Comparison of ENCODE assay signal across 8 cellular contexts in the genomic region with DNA sequence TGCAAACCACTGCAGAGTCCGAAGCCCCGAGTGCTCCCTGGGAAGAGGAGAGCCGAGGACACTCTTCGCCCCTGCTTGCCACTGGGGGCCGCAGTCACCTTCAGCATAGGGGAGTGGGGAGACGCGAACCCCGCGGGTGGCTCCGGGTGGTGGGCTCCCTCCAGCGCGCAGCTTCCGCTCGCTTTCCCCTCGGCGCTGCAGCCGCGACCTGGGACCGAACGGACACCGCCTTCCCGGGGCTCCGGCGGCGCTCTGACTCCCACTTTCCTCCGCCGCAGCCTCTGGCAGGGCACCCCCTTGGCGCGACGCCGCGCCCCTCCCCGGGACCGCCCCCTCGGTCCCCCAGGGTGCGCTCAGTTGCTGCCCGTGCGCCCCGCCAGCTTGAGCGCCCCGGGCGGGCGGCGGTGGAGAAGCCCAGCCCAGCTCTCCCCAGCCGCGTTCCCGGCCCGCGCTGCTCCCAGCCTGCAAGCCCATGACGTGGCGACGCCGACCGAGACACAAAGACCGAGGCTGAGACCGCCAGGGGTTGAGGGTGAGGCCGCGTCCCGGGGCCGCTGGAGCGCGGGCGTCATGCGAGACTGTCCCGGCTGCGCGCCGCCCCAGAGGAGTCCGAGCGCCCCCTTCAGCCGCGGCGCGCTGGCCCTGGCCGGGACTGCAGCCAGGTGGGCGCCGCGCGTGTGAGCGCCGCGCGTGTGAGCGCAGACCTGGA. TPM values are rescaled to one million over a fixed set of nuclear protein-coding genes. Genes with fewer than 3 reads are reported as not detected.
DNase-seq lines count a peak whose midpoint lies in the region; ATAC-seq and TF ChIP-seq lines count a peak whose summit lies in the region.

Gene MINAR1 (plus strand): TSS at position 701 of the 709 bp plus-strand sequence. CDS start 23,812 bp downstream, outside the sequence.

- ATAC-seq in HG02973 (IDR thresholded peaks at IDR 0.05; ENCODE audit: unreplicated experiment), result no peak

- no peak within 1 kb of the TSS for H3K9ac ChIP-seq in parathyroid adenoma

- H3K9me3 ChIP-seq in parathyroid adenoma (ENCODE audit: control insufficient read depth, low read length), result no peaks in the 10 kb centered on the region

- TF ChIP-seq CTCF in fibroblast of villous mesenchyme (IDR thresholded peaks at IDR 0.05; ENCODE audit: insufficient read depth, low read depth, low read length) (no peak), parathyroid adenoma (IDR thresholded peaks at IDR 0.05) (no peak)

- peaks cover 72% of the 10 kb centered on the region for H3K27me3 Mint-ChIP-seq in activated T-cell treated with anti-CD3 and anti-CD28 coated beads, Interleukin-2, amount 50 U/mL, for 24 hours
- peaks cover 65% of the 10 kb centered on the region for H3K27me3 Mint-ChIP-seq in T-helper 2 cell treated with Interferon-gamma antibody and Interleukin-4, amounts not matched to agents 5 μg/mL and 100 μg/mL, for 36 hours (ENCODE audit: low read depth)

- H3K4me1 Mint-ChIP-seq in activated T-cell treated with anti-CD3 and anti-CD28 coated beads, Interleukin-2, amount 50 U/mL, for 24 hours (ENCODE audit: low read depth), result peaks cover 9% of the 10 kb centered on the region
- peaks cover 4% of the 10 kb centered on the region for H3K4me1 Mint-ChIP-seq in T-helper 2 cell treated with Interferon-gamma antibody and Interleukin-4, amounts not matched to agents 5 μg/mL and 100 μg/mL, for 36 hours (ENCODE audit: low read depth)

- H3K36me3 Mint-ChIP-seq in activated T-cell treated with anti-CD3 and anti-CD28 coated beads, Interleukin-2, amount 50 U/mL, for 24 hours (ENCODE audit: low read depth), result no peaks in the 10 kb centered on the region
- H3K36me3 Mint-ChIP-seq in T-helper 2 cell treated with Interferon-gamma antibody and Interleukin-4, amounts not matched to agents 5 μg/mL and 100 μg/mL, for 36 hours (ENCODE audit: low read depth), result no peaks in the 10 kb centered on the region

- no peaks in the 10 kb centered on the region for H3K36me3 ChIP-seq in parathyroid adenoma (ENCODE audit: control insufficient read depth, insufficient read depth, low read length)

- no peak within 1 kb of the TSS for H3K27ac Mint-ChIP-seq in activated T-cell treated with anti-CD3 and anti-CD28 coated beads, Interleukin-2, amount 50 U/mL, for 24 hours
- H3K27ac Mint-ChIP-seq in T-helper 2 cell treated with Interferon-gamma antibody and Interleukin-4, amounts not matched to agents 5 μg/mL and 100 μg/mL, for 36 hours, result no peak within 1 kb of the TSS

- no peak within 1 kb of the TSS for H3K27ac ChIP-seq in parathyroid adenoma

- H3K4me3 ChIP-seq in fibroblast of villous mesenchyme (ENCODE audit: low read depth, low read length), result peak within 1 kb of the TSS; percentile 49
- H3K4me3 ChIP-seq in parathyroid adenoma (ENCODE audit: low read depth, low read length), result peak within 1 kb of the TSS; percentile 9

- DNase-seq in activated T-cell treated with anti-CD3 and anti-CD28 coated beads, Interleukin-2, amount 50 U/mL, for 24 hours, result no peak
- no peak for DNase-seq in activated T-cell treated with anti-CD3 and anti-CD28 coated beads, Interleukin-2, amount 50 U/mL, for 1 hour
- DNase-seq in T-helper 2 cell treated with Interferon-gamma antibody and Interleukin-4, amounts not matched to agents 5 μg/mL and 100 μg/mL, for 36 hours (ENCODE audit: low spot score), result no peak
- DNase-seq in fibroblast of villous mesenchyme (ENCODE audit: low read depth), result peak; percentile 39
- no peak for DNase-seq in H4 (ENCODE audit: low spot score)
- no peak for DNase-seq in hippocampal formation (lab: John Stamatoyannopoulos, UW)

- H3K4me1 ChIP-seq in parathyroid adenoma, result no peaks in the 10 kb centered on the region

- peak within 1 kb of the TSS; percentile 47 for H3K4me2 ChIP-seq in parathyroid adenoma (ENCODE audit: low read length)

- H3K4me3 Mint-ChIP-seq in activated T-cell treated with anti-CD3 and anti-CD28 coated beads, Interleukin-2, amount 50 U/mL, for 24 hours, result peak within 1 kb of the TSS; percentile 34
- peak within 1 kb of the TSS; percentile 39 for H3K4me3 Mint-ChIP-seq in T-helper 2 cell treated with Interferon-gamma antibody and Interleukin-4, amounts not matched to agents 5 μg/mL and 100 μg/mL, for 36 hours

- peak within 1 kb of the TSS; percentile 46 for H2AFZ ChIP-seq in parathyroid adenoma

- no peaks in the 10 kb centered on the region for H3K79me2 ChIP-seq in parathyroid adenoma

- no peaks in the 10 kb centered on the region for H3K9me3 Mint-ChIP-seq in activated T-cell treated with anti-CD3 and anti-CD28 coated beads, Interleukin-2, amount 50 U/mL, for 24 hours
- no peaks in the 10 kb centered on the region for H3K9me3 Mint-ChIP-seq in T-helper 2 cell treated with Interferon-gamma antibody and Interleukin-4, amounts not matched to agents 5 μg/mL and 100 μg/mL, for 36 hours

- H3K27me3 ChIP-seq in parathyroid adenoma (ENCODE audit: control insufficient read depth, insufficient read depth, low read length), result no peaks in the 10 kb centered on the region

RNA-seq across cellular contexts. Expression of gene MINAR1, which starts in this region (rescaled TPM):
- 1.3 and 2.3 TPM in 2 replicates for total RNA-seq in fibroblast of villous mesenchyme
- 0.72 and 1.3 TPM in 2 replicates for total RNA-seq in H4 (2014; rRNA removed; shearing (Covaris generic))
